ENCODE assay signal across 1 cellular context in the genomic region with DNA sequence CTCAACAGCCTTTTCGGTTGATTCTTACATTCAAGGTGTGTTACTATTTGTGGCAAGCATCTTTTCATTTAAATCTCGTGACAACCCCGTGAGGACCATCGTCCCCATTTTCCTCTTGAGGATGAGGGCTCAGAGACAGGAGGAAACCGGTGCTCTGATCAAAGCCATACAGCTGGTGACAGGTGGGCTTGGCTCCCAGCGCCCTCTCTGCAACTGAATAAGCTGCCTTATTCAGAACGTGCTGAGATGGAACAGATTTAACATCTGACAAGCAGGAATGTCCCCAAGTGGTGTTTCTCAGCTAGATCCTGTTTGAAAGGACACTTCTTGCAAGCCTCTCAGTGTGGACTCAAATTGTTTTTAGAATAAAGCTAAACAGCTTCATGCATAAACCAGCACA.
TF ChIP-seq lines count a peak whose summit lies in the region.

No MANE protein-coding gene starts in this region.

TF ChIP-seq in SK-N-SH treated with all-trans-retinoic acid at 6 μM for 48 hours, 23 proteins besides CTCF, POLR2A, EP300 and RAD21 (continued from another document):
- TF ChIP-seq, protein P1, sequence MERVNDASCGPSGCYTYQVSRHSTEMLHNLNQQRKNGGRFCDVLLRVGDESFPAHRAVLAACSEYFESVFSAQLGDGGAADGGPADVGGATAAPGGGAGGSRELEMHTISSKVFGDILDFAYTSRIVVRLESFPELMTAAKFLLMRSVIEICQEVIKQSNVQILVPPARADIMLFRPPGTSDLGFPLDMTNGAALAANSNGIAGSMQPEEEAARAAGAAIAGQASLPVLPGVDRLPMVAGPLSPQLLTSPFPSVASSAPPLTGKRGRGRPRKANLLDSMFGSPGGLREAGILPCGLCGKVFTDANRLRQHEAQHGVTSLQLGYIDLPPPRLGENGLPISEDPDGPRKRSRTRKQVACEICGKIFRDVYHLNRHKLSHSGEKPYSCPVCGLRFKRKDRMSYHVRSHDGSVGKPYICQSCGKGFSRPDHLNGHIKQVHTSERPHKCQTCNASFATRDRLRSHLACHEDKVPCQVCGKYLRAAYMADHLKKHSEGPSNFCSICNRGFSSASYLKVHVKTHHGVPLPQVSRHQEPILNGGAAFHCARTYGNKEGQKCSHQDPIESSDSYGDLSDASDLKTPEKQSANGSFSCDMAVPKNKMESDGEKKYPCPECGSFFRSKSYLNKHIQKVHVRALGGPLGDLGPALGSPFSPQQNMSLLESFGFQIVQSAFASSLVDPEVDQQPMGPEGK (CRISPR knock-in tag; IDR thresholded peaks at IDR 0.05; ENCODE audit: borderline replicate concordance), result no peak
- TF ChIP-seq ZFP30 (CRISPR knock-in tag; IDR thresholded peaks at IDR 0.05) (no peak), RARB (CRISPR knock-in tag; IDR thresholded peaks at IDR 0.05) (no peak), OSR1 (CRISPR knock-in tag; IDR thresholded peaks at IDR 0.05) (no peak)
- TF ChIP-seq, protein P2, sequence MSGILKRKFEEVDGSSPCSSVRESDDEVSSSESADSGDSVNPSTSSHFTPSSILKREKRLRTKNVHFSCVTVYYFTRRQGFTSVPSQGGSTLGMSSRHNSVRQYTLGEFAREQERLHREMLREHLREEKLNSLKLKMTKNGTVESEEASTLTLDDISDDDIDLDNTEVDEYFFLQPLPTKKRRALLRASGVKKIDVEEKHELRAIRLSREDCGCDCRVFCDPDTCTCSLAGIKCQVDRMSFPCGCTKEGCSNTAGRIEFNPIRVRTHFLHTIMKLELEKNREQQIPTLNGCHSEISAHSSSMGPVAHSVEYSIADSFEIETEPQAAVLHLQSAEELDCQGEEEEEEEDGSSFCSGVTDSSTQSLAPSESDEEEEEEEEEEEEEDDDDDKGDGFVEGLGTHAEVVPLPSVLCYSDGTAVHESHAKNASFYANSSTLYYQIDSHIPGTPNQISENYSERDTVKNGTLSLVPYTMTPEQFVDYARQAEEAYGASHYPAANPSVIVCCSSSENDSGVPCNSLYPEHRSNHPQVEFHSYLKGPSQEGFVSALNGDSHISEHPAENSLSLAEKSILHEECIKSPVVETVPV (CRISPR knock-in tag; IDR thresholded peaks at IDR 0.05), result no peak
